In the genomic region with DNA sequence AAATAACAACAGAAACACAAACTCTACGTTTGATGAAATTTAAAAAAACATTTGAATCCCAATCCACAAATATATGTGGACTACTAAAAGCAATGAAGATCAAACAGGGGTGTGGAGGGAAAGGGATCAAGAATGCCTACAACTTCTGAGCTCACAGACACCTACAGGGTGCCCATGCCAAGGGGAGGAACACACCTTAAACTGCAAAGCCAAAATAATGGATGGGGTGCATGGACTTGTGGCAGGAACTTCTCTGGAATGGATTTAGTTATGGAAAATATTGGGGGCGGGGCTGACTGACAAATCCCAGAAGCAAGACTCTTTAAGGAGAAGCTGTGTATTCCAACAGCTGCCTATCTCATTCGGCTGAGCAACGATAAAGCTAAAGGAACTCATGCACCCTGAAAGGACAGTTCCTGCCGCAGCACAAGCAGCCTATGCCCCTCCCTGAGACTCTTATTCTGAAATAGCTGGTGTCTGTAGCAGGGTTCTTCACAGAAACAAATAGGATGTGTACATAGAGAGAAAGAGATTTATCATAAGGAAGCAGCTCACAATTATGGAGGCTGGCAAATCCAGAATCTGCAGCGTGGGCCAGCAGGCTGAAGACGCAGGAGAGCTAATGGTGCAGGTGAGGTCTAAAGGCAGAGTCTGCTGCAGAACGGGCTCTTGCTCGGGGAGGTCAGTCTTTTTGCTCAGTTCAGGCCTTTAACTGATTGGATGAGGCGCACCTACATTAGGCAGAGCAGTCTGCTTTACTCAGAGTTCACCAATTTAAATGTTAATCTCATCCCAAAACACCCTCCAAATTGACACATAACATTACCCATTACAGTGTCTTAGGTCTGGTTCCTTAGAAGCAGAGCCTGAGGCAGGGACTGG, we compare ENCODE assay signal across 11 cellular contexts. TPM values are rescaled to one million over a fixed set of nuclear protein-coding genes. Genes with fewer than 3 reads are reported as not detected.
DNase-seq lines count a peak whose midpoint lies in the region; ATAC-seq and TF ChIP-seq lines count a peak whose summit lies in the region.
"Had no signal": no experiment of that assay in that cellular context is flagged by ENCODE, and none has a peak within 500 bp of the region (broad histone marks: within the 10 kb centered on the region; RNA-seq: fewer than 3 reads in every experiment).

No MANE protein-coding gene starts in this region.

- TF ChIP-seq CTCF in breast epithelium (IDR thresholded peaks at IDR 0.05) (no peak), MCF 10A (IDR thresholded peaks at IDR 0.05; ENCODE audit: unreplicated experiment) (no peak), transverse colon (IDR thresholded peaks at IDR 0.05) (no peak), ovary (IDR thresholded peaks at IDR 0.05) (no peak)

- WGBS in transverse colon (ENCODE audit: low coverage in 1 of 2), 2 donors, result 19 to 21% methylated on average over 6 to 10 of the region's 10 CpGs
- 9 to 18% (median 15%) methylated on average over 10 of the region's 10 CpGs for WGBS in ovary, 3 donors

- CTCF ChIA-PET in MCF 10A (lab: Yijun Ruan, JAX), result interaction anchor here (0.6 to 5.3 kb wide), 10 partner anchors 12 to 1188 kb away, joined by 3 to 31 read pairs (median 4); no protein-coding TSS in a partner anchor
- CTCF ChIA-PET in activated CD4-positive, alpha-beta T cell treated with anti-CD3 and anti-CD28 coated beads, Interleukin-2, amount 10 ng/mL, durations not matched to agents 7 days and 5 days (lab: Charles Lee), result interaction anchor here (0.8 to 1.2 kb wide), 2 partner anchors 12 to 35 kb away, joined by 3 to 4 read pairs; no protein-coding TSS in a partner anchor

- peaks cover 18% of the 10 kb centered on the region for H3K4me1 Mint-ChIP-seq in MCF 10A (ENCODE audit: insufficient read depth, unreplicated experiment)
- H3K4me1 Mint-ChIP-seq in activated CD4-positive, alpha-beta T cell treated with anti-CD3 and anti-CD28 coated beads, Interleukin-2, amount 10 ng/mL, durations not matched to agents 7 days and 5 days, result peaks cover 5% of the 10 kb centered on the region

- no peaks in the 10 kb centered on the region for H3K4me1 ChIP-seq in breast epithelium
- peaks cover 0 to 6% (median 5%) of the 10 kb centered on the region in 4 donors for H3K4me1 ChIP-seq in transverse colon
- no peaks in the 10 kb centered on the region for H3K4me1 ChIP-seq in ovary (ENCODE audit: insufficient read depth)

- no peak for DNase-seq in breast epithelium (ENCODE audit: low spot score in 2 of 2)
- DNase-seq in MCF 10A (ENCODE audit: unreplicated experiment), result no peak
- DNase-seq in NCI-H748 (lab: John Stamatoyannopoulos, UW; ENCODE audit: unreplicated experiment), result peak; percentile 21
- peak; percentile 41 for DNase-seq in transverse colon
- no peak for DNase-seq in sciatic nerve (ENCODE audit: low spot score)
- DNase-seq in ovary, result no peak
- DNase-seq in activated CD4-positive, alpha-beta T cell treated with anti-CD3 and anti-CD28 coated beads, Interleukin-2, amount 10 ng/mL, durations not matched to agents 7 days and 5 days, result no peak

- no peaks in the 10 kb centered on the region for H3K36me3 Mint-ChIP-seq in MCF 10A (ENCODE audit: insufficient read depth, unreplicated experiment)
- no peaks in the 10 kb centered on the region for H3K36me3 Mint-ChIP-seq in activated CD4-positive, alpha-beta T cell treated with anti-CD3 and anti-CD28 coated beads, Interleukin-2, amount 10 ng/mL, durations not matched to agents 7 days and 5 days (ENCODE audit: low read depth)

- no TSS peak for BruUV-seq in MCF 10A (replicated peaks; lab: Mats Ljungman, UMichigan)

- in situ Hi-C loops in transverse colon (cut with MboI; ENCODE audit: low pct_ligation_motif_present in 1 of 4, low pct_unique_long_range_greater_than_20kb in 1 of 4, low sequenced_read_pairs in 3 of 4), result no loop called here

- H3K9me3 ChIP-seq in breast epithelium (no peaks in the 10 kb centered on the region), transverse colon (no peaks in the 10 kb centered on the region), ovary (no peaks in the 10 kb centered on the region)

- H3K27me3 ChIP-seq in breast epithelium, result no peaks in the 10 kb centered on the region
- no peaks in the 10 kb centered on the region for H3K27me3 ChIP-seq in transverse colon
- no peaks in the 10 kb centered on the region for H3K27me3 ChIP-seq in ovary

- H3K4me3 Mint-ChIP-seq in MCF 10A (ENCODE audit: unreplicated experiment), result no peak overlapping the region
- H3K4me3 Mint-ChIP-seq in activated CD4-positive, alpha-beta T cell treated with anti-CD3 and anti-CD28 coated beads, Interleukin-2, amount 10 ng/mL, durations not matched to agents 7 days and 5 days, result no peak overlapping the region
- H3K4me3 Mint-ChIP-seq: stimulated activated naive CD8-positive, alpha-beta T cell treated with anti-CD3 and anti-CD28 coated beads, Interleukin-15, Interleukin-2, amounts not matched to agents 100 ng/mL and 50 ng/mL, for 24 hours had no signal

- H3K9me3 Mint-ChIP-seq in MCF 10A (ENCODE audit: unreplicated experiment), result peaks cover 7% of the 10 kb centered on the region
- no peaks in the 10 kb centered on the region for H3K9me3 Mint-ChIP-seq in activated CD4-positive, alpha-beta T cell treated with anti-CD3 and anti-CD28 coated beads, Interleukin-2, amount 10 ng/mL, durations not matched to agents 7 days and 5 days
- H3K9me3 Mint-ChIP-seq: stimulated activated naive CD8-positive, alpha-beta T cell treated with anti-CD3 and anti-CD28 coated beads, Interleukin-15, Interleukin-2, amounts not matched to agents 100 ng/mL and 50 ng/mL, for 24 hours had no signal

- H3K4me3 ChIP-seq in breast epithelium, result peak overlapping the region in 2 of 3 donors; percentile 9 to 26
- H3K4me3 ChIP-seq in transverse colon, result no peak overlapping the region
- no peak overlapping the region for H3K4me3 ChIP-seq in ovary

- intact Hi-C loops in breast epithelium (cut with DNase I; ENCODE audit: low total_unique reads) (no loop called here), MCF 10A (cut with micrococcal nuclease) (no loop called here), transverse colon (cut with DNase I; ENCODE audit: low total_unique reads) (no loop called here), sciatic nerve (cut with DNase I) (no loop called here), ovary (cut with DNase I) (no loop called here)

- H3K36me3 ChIP-seq in breast epithelium (no peaks in the 10 kb centered on the region), transverse colon (no peaks in the 10 kb centered on the region), ovary (no peaks in the 10 kb centered on the region)

- ATAC-seq in esophagus mucosa (peak; percentile 79), sciatic nerve (no peak)

- no peaks in the 10 kb centered on the region for H3K27me3 Mint-ChIP-seq in MCF 10A (ENCODE audit: insufficient read depth, unreplicated experiment)
- peaks cover 15% of the 10 kb centered on the region for H3K27me3 Mint-ChIP-seq in activated CD4-positive, alpha-beta T cell treated with anti-CD3 and anti-CD28 coated beads, Interleukin-2, amount 10 ng/mL, durations not matched to agents 7 days and 5 days

- no peak overlapping the region for H3K27ac Mint-ChIP-seq in MCF 10A (ENCODE audit: low read depth, unreplicated experiment)
- no peak overlapping the region for H3K27ac Mint-ChIP-seq in activated CD4-positive, alpha-beta T cell treated with anti-CD3 and anti-CD28 coated beads, Interleukin-2, amount 10 ng/mL, durations not matched to agents 7 days and 5 days
- H3K27ac Mint-ChIP-seq: stimulated activated naive CD8-positive, alpha-beta T cell treated with anti-CD3 and anti-CD28 coated beads, Interleukin-15, Interleukin-2, amounts not matched to agents 100 ng/mL and 50 ng/mL, for 24 hours had no signal

- H3K27ac ChIP-seq in breast epithelium, result no peak overlapping the region
- peak overlapping the region; percentile 13 to 66 (median 58) for H3K27ac ChIP-seq in transverse colon
- H3K27ac ChIP-seq in ovary, result no peak overlapping the region

- TF ChIP-seq EP300 in transverse colon (IDR thresholded peaks at IDR 0.05; ENCODE audit: low read depth) (no peak), ovary (IDR thresholded peaks at IDR 0.05) (no peak)

- POLR2A ChIA-PET in MCF 10A (lab: Yijun Ruan, JAX), result interaction anchor here (0.6 to 2.8 kb wide), 10 partner anchors 11 to 132 kb away, joined by 3 to 9 read pairs (median 3); a partner anchor contains a TSS
- POLR2A ChIA-PET in activated CD4-positive, alpha-beta T cell treated with anti-CD3 and anti-CD28 coated beads, Interleukin-2, amount 10 ng/mL, durations not matched to agents 7 days and 5 days (lab: Charles Lee), result interaction anchor here (0.5 kb wide), 1 partner anchor 1374 kb away, joined by 5 read pairs; a partner anchor contains a TSS

- TF ChIP-seq POLR2A in breast epithelium (IDR thresholded peaks at IDR 0.05) (no peak), transverse colon (IDR thresholded peaks at IDR 0.05) (no peak), ovary (IDR thresholded peaks at IDR 0.05) (no peak)

RNA-seq across cellular contexts. Expression of a gene that starts 24.5 kb away (rescaled TPM):
- total RNA-seq in breast epithelium (not detected), MCF 10A (2022) (not detected in 2 replicates), esophagus mucosa (1.5 TPM), transverse colon (under 1 TPM in 1 of 4 donors, not detected in 3; 0.16 TPM), sciatic nerve (not detected), ovary (under 1 TPM in 2 of 7 donors, not detected in 5; 0.11 to 0.12 TPM)
- polyA plus RNA-seq in ovary, result not detected
- total RNA-seq in activated CD4-positive, alpha-beta T cell treated with anti-CD3 and anti-CD28 coated beads, Interleukin-2, amount 10 ng/mL, durations not matched to agents 7 days and 5 days, result not detected
- total RNA-seq: kidney epithelial cell, skeletal muscle tissue had no signal

RNA-seq across cellular contexts. Expression of a gene that starts 37.5 kb away (rescaled TPM):
- 1 to 10 TPM in 2 of 3 donors, under 1 TPM in 1; under 0.01 to 2.0 (median 1.8) TPM for total RNA-seq in breast epithelium
- total RNA-seq in MCF 10A (2022), result 0.30 TPM in 1 of 2 replicates, not detected in the other
- total RNA-seq in esophagus mucosa, result 34.9 TPM
- 100 to 1,000 TPM in 1 of 4 donors, 10 to 100 TPM in 3; 25.1 to 135 (median 78.0) TPM for total RNA-seq in transverse colon
- total RNA-seq in sciatic nerve, result not detected
- total RNA-seq in ovary, result under 1 TPM in 3 of 7 donors, not detected in 4; 0.12 to 0.23 (median 0.23) TPM
- polyA plus RNA-seq in ovary, result under 1 TPM in 1 of 2 donors, not detected in 1; 0.07 TPM
- not detected for total RNA-seq in activated CD4-positive, alpha-beta T cell treated with anti-CD3 and anti-CD28 coated beads, Interleukin-2, amount 10 ng/mL, durations not matched to agents 7 days and 5 days
- total RNA-seq: skeletal muscle tissue had no signal

Comparison
In these comparisons a context has a peak if more than half of its experiments do, and no peak if none do; other contexts are left out.
1. DNase-seq: peak in NCI-H748 (single experiment) and transverse colon (single experiment); none in breast epithelium (0 of 2), MCF 10A (single experiment), sciatic nerve (single experiment), ovary (0 of 5) and activated CD4-positive, alpha-beta T cell treated with anti-CD3 and anti-CD28 coated beads, Interleukin-2, amount 10 ng/mL, durations not matched to agents 7 days and 5 days (single experiment).
2. H3K27ac ChIP-seq: peak in transverse colon (4 of 4); none in breast epithelium (0 of 2) and ovary (0 of 2).
3. H3K4me3 ChIP-seq: peak in breast epithelium (2 of 3); none in transverse colon (0 of 4) and ovary (single experiment).
4. RNA of a gene that starts 37.5 kb away (total RNA-seq): 25.1 to 135 TPM in transverse colon and 34.9 TPM in esophagus mucosa (single experiment); under 0.01 to 2.0 TPM in breast epithelium, 0.30 TPM in MCF 10A, not detected in sciatic nerve (single experiment), 0.12 to 0.23 TPM in ovary and not detected in activated CD4-positive, alpha-beta T cell treated with anti-CD3 and anti-CD28 coated beads, Interleukin-2, amount 10 ng/mL, durations not matched to agents 7 days and 5 days; every median in the first group is over 4 times any median in the second.